In genomic region chr4:165682621-165683020, GRCh38 we compare ENCODE assay signal across 27 cellular contexts.
"Had no signal": no experiment of that assay in that cellular context is flagged by ENCODE, and none has a peak within 500 bp of the region (broad histone marks: within the 10 kb centered on the region; RNA-seq: fewer than 3 reads in every experiment).

No MANE protein-coding gene starts in this region.

- H3K9me3 ChIP-seq: gastrocnemius medialis, mucosa of descending colon, neutrophil, prostate gland, right atrium auricular region, stomach, thyroid gland, vagina had no signal

- H3K27me3 ChIP-seq: gastrocnemius medialis, neutrophil, right atrium auricular region, stomach, thyroid gland, vagina had no signal

- H3K4me3 Mint-ChIP-seq: effector memory CD8-positive, alpha-beta T cell; mesothelial cell of epicardium; naive B cell; natural killer cell treated with Interleukin-12 subunit alpha and Interleukin-12 subunit beta and Interleukin-15 and Interleukin-18, amount 100 ng/mL, for 72 hours; neural crest cell; stimulated activated effector memory CD8-positive, alpha-beta T cell treated with anti-CD3 and anti-CD28 coated beads, Interleukin-12 subunit alpha, Interleukin-12 subunit beta, amount 100 ng/mL, for 72 hours had no signal

- H3K36me3 ChIP-seq: gastrocnemius medialis, neutrophil, prostate gland, right atrium auricular region, stomach, thyroid gland, vagina had no signal

- H3K36me3 Mint-ChIP-seq: mesothelial cell of epicardium; naive B cell; stimulated activated effector memory CD8-positive, alpha-beta T cell treated with anti-CD3 and anti-CD28 coated beads, Interleukin-12 subunit alpha, Interleukin-12 subunit beta, amount 100 ng/mL, for 72 hours had no signal

- ATAC-seq: effector memory CD8-positive, alpha-beta T cell; gastrocnemius medialis; left lobe of liver; mucosa of descending colon; natural killer cell treated with Interleukin-12 subunit alpha and Interleukin-12 subunit beta and Interleukin-15 and Interleukin-18, amount 100 ng/mL, for 72 hours; sciatic nerve; stimulated activated effector memory CD8-positive, alpha-beta T cell treated with anti-CD3 and anti-CD28 coated beads, Interleukin-12 subunit alpha, Interleukin-12 subunit beta, amount 100 ng/mL, for 72 hours had no signal

- H3K27ac Mint-ChIP-seq: effector memory CD8-positive, alpha-beta T cell; mesothelial cell of epicardium; naive B cell; natural killer cell treated with Interleukin-12 subunit alpha and Interleukin-12 subunit beta and Interleukin-15 and Interleukin-18, amount 100 ng/mL, for 72 hours; stimulated activated effector memory CD8-positive, alpha-beta T cell treated with anti-CD3 and anti-CD28 coated beads, Interleukin-12 subunit alpha, Interleukin-12 subunit beta, amount 100 ng/mL, for 72 hours had no signal

- DNase-seq: cortex of kidney; effector memory CD8-positive, alpha-beta T cell; foreskin fibroblast; gastrocnemius medialis; head of caudate nucleus; mesenchymal stem cell; mucosa of descending colon; naive B cell; stimulated activated CD4-positive, alpha-beta T cell treated with anti-CD3 and anti-CD28 coated beads, Interleukin-12 subunit alpha, Interleukin-12 subunit beta, amount 100 ng/mL, for 4 hours; stimulated activated CD4-positive, alpha-beta T cell treated with anti-CD3 and anti-CD28 coated beads, Interleukin-2, amount 100 ng/mL, for 24 hours; stimulated activated CD4-positive, alpha-beta T cell treated with anti-CD3 and anti-CD28 coated beads, Interleukin-4, amount 100 ng/mL, for 24 hours; stimulated activated naive CD4-positive, alpha-beta T cell treated with Interleukin-2 at 50 U/mL for 16 hours; stomach; thyroid gland; trophoblast cell had no signal

- H3K27ac ChIP-seq: gastrocnemius medialis, neutrophil, prostate gland, right atrium auricular region, stomach, thyroid gland, vagina had no signal

- H3K4me2 ChIP-seq: smooth muscle cell had no signal

- H3K4me1 ChIP-seq: gastrocnemius medialis, prostate gland, right atrium auricular region, stomach, thyroid gland, vagina had no signal

- H3K9me3 Mint-ChIP-seq: neural crest cell had no signal

- H3K4me1 Mint-ChIP-seq: mesothelial cell of epicardium; naive B cell; neural crest cell; stimulated activated effector memory CD8-positive, alpha-beta T cell treated with anti-CD3 and anti-CD28 coated beads, Interleukin-12 subunit alpha, Interleukin-12 subunit beta, amount 100 ng/mL, for 72 hours had no signal

- H3K4me3 ChIP-seq: gastrocnemius medialis, lung, mucosa of descending colon, prostate gland, right atrium auricular region, smooth muscle cell, stomach, thyroid gland, vagina had no signal

- H3K27me3 Mint-ChIP-seq: effector memory CD8-positive, alpha-beta T cell; naive B cell; natural killer cell treated with Interleukin-12 subunit alpha and Interleukin-12 subunit beta and Interleukin-15 and Interleukin-18, amount 100 ng/mL, for 72 hours had no signal
